ENCODE assay signal across 19 cellular contexts in the genomic region with DNA sequence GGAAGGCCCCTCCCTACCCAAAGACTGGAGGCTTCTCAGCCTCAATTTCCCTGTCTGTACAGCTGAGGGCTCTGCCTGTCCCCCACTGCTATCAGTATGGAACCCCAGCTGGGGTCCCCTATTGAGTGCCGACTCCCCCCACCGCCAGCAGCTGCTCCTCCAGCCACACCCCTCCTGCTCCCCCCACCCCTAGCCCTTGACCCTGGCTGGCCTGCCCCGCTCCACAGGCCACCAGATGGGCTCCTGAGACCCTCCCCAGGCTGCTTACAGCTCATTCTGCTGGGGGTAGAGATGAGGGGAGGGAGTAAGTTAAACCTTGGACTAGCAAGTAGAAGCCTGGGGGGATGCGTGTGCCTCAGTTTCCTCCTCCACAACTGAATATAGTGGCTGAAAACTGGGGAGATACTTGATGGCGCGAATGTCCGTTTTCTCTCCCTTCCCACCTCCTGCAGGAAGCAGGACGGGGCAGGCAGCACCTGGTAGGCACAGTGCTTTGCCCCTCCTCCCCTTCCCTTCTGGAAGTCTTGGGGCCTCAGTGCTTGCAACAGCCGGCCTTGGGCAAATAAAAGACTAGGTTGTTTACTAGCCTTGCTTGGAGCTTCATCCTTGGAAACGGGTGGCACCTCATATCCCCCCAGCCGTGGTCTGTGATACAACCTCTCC.
"Had no signal": no experiment of that assay in that cellular context is flagged by ENCODE, and none has a peak within 500 bp of the region (broad histone marks: within the 10 kb centered on the region; RNA-seq: fewer than 3 reads in every experiment).

No MANE protein-coding gene starts in this region.

- DNase-seq: activated B cell treated with CpG ODN at 0.5 μM for 24 hours; activated CD4-positive, alpha-beta T cell treated with anti-CD3 and anti-CD28 coated beads, Interleukin-2, amount 50 U/mL, for 1 hour; activated naive CD4-positive, alpha-beta T cell treated with anti-CD3 and anti-CD28 coated beads, Interleukin-2, amount 10 ng/mL, durations not matched to agents 7 days and 5 days; central memory CD4-positive, alpha-beta T cell; cortex of kidney; effector memory CD8-positive, alpha-beta T cell; left cardiac atrium; naive thymus-derived CD4-positive, alpha-beta T cell; occipital lobe; spleen; stimulated activated CD4-positive, alpha-beta T cell treated with anti-CD3 and anti-CD28 coated beads, Interleukin-1b, Interleukin-23, amount 100 ng/mL, for 48 hours; trophoblast cell had no signal

- ATAC-seq: effector memory CD8-positive, alpha-beta T cell; left cardiac atrium; naive thymus-derived CD4-positive, alpha-beta T cell; sciatic nerve; stimulated activated memory B cell treated with anti-CD40 and anti-IgM and Interleukin-4, amounts not matched to agents 10 μg/mL and 1 μg/mL and 100 μg/mL, for 72 hours had no signal

- H3K27ac ChIP-seq: hepatocyte, lower lobe of right lung, psoas muscle, spleen had no signal

- H3K27ac Mint-ChIP-seq: activated B cell treated with CpG ODN at 0.5 μM for 24 hours; activated naive CD4-positive, alpha-beta T cell treated with anti-CD3 and anti-CD28 coated beads, Interleukin-2, amount 10 ng/mL, durations not matched to agents 7 days and 5 days; activated T-helper 2 cell treated with anti-CD3 and anti-CD28 coated beads, Interferon-gamma antibody, Interleukin-2, Interleukin-4, amounts not matched to agents 10 μg/mL and 5 μg/mL and 100 μg/mL, durations not matched to agents 14 hours and 24 hours and 36 hours; effector memory CD8-positive, alpha-beta T cell; stimulated activated memory B cell treated with anti-CD40 and anti-IgM and Interleukin-4, amounts not matched to agents 10 μg/mL and 1 μg/mL and 100 μg/mL, for 72 hours; T-helper 1 cell treated with Interleukin-12 subunit alpha and Interleukin-12 subunit beta and Interleukin-4 antibody, amounts not matched to agents 30 μg/mL and 1 μg/mL, for 36 hours had no signal

- H3K4me3 Mint-ChIP-seq: activated B cell treated with CpG ODN at 0.5 μM for 24 hours; activated naive CD4-positive, alpha-beta T cell treated with anti-CD3 and anti-CD28 coated beads, Interleukin-2, amount 10 ng/mL, durations not matched to agents 7 days and 5 days; effector memory CD8-positive, alpha-beta T cell; naive thymus-derived CD4-positive, alpha-beta T cell; stimulated activated memory B cell treated with anti-CD40 and anti-IgM and Interleukin-4, amounts not matched to agents 10 μg/mL and 1 μg/mL and 100 μg/mL, for 72 hours; T-helper 1 cell treated with Interleukin-12 subunit alpha and Interleukin-12 subunit beta and Interleukin-4 antibody, amounts not matched to agents 30 μg/mL and 1 μg/mL, for 36 hours had no signal

- H3K4me1 Mint-ChIP-seq: activated B cell treated with CpG ODN at 0.5 μM for 24 hours; activated naive CD4-positive, alpha-beta T cell treated with anti-CD3 and anti-CD28 coated beads, Interleukin-2, amount 10 ng/mL, durations not matched to agents 7 days and 5 days; naive thymus-derived CD4-positive, alpha-beta T cell; stimulated activated memory B cell treated with anti-CD40 and anti-IgM and Interleukin-4, amounts not matched to agents 10 μg/mL and 1 μg/mL and 100 μg/mL, for 72 hours had no signal

- H3K27me3 ChIP-seq: spleen had no signal

- H3K9me3 Mint-ChIP-seq: activated B cell treated with CpG ODN at 0.5 μM for 24 hours; activated naive CD4-positive, alpha-beta T cell treated with anti-CD3 and anti-CD28 coated beads, Interleukin-2, amount 10 ng/mL, durations not matched to agents 7 days and 5 days; activated T-helper 2 cell treated with anti-CD3 and anti-CD28 coated beads, Interferon-gamma antibody, Interleukin-2, Interleukin-4, amounts not matched to agents 10 μg/mL and 5 μg/mL and 100 μg/mL, durations not matched to agents 14 hours and 24 hours and 36 hours; effector memory CD8-positive, alpha-beta T cell; naive thymus-derived CD4-positive, alpha-beta T cell; stimulated activated memory B cell treated with anti-CD40 and anti-IgM and Interleukin-4, amounts not matched to agents 10 μg/mL and 1 μg/mL and 100 μg/mL, for 72 hours; T-helper 1 cell treated with Interleukin-12 subunit alpha and Interleukin-12 subunit beta and Interleukin-4 antibody, amounts not matched to agents 30 μg/mL and 1 μg/mL, for 36 hours had no signal

- H3K9me3 ChIP-seq: lower lobe of right lung, psoas muscle, spleen had no signal

- H2AFZ ChIP-seq: hepatocyte had no signal

- H3K27me3 Mint-ChIP-seq: activated B cell treated with CpG ODN at 0.5 μM for 24 hours; activated naive CD4-positive, alpha-beta T cell treated with anti-CD3 and anti-CD28 coated beads, Interleukin-2, amount 10 ng/mL, durations not matched to agents 7 days and 5 days; effector memory CD8-positive, alpha-beta T cell; naive thymus-derived CD4-positive, alpha-beta T cell; stimulated activated memory B cell treated with anti-CD40 and anti-IgM and Interleukin-4, amounts not matched to agents 10 μg/mL and 1 μg/mL and 100 μg/mL, for 72 hours had no signal

- H3K79me2 ChIP-seq: hepatocyte had no signal

- H3K4me2 ChIP-seq: hepatocyte had no signal

- H3K4me3 ChIP-seq: hepatocyte, lower lobe of right lung, psoas muscle, spleen had no signal

- H3K4me1 ChIP-seq: lower lobe of right lung, psoas muscle, spleen had no signal
